In genomic region chr11:65502274-65502851, GRCh38 we compare ENCODE assay signal across 8 cellular contexts. TPM values are rescaled to one million over a fixed set of nuclear protein-coding genes. Genes with fewer than 3 reads are reported as not detected.
DNase-seq lines count a peak whose midpoint lies in the region; ATAC-seq and TF ChIP-seq lines count a peak whose summit lies in the region.

No MANE protein-coding gene starts in this region.

- H3K4me1 ChIP-seq in OCI-LY3 (ENCODE audit: low read length), result peaks cover 58% of the 10 kb centered on the region
- H3K4me1 ChIP-seq in esophagus squamous epithelium, result peaks cover 0 to 45% (median 22%) of the 10 kb centered on the region in 3 donors

- H3K36me3 ChIP-seq in OCI-LY3 (replicated peaks; ENCODE audit: low read depth, low read length) (peaks cover 77% of the 10 kb centered on the region), esophagus squamous epithelium (peaks cover 16 to 65% (median 43%) of the 10 kb centered on the region in 3 donors)

- H3K4me3 ChIP-seq in OCI-LY3 (ENCODE audit: low read length) (peak overlapping the region; percentile 83), esophagus squamous epithelium (peak overlapping the region; percentile 47 to 96 (median 76))

- H3K27me3 ChIP-seq in OCI-LY3 (ENCODE audit: low read depth, low read length), result no peaks in the 10 kb centered on the region
- H3K27me3 ChIP-seq in esophagus squamous epithelium, result no peaks in the 10 kb centered on the region

- no peak for TF ChIP-seq POLR2A in esophagus squamous epithelium (IDR thresholded peaks at IDR 0.05)

- peaks cover 92% of the 10 kb centered on the region for H3K79me2 ChIP-seq in OCI-LY3 (ENCODE audit: low read length)

- ATAC-seq in HG02981 (IDR thresholded peaks at IDR 0.05; ENCODE audit: unreplicated experiment), result no peak

- H3K9me3 ChIP-seq in OCI-LY3 (ENCODE audit: insufficient read depth, low read length) (no peaks in the 10 kb centered on the region), esophagus squamous epithelium (no peaks in the 10 kb centered on the region)

- H3K4me2 ChIP-seq in OCI-LY3 (ENCODE audit: low read length), result peak overlapping the region; percentile 95

- H4K20me1 ChIP-seq in OCI-LY3 (ENCODE audit: insufficient read depth, low read length), result peaks cover 78% of the 10 kb centered on the region

- H3K9ac ChIP-seq in OCI-LY3 (ENCODE audit: low read length), result peak overlapping the region; percentile 99

- intact Hi-C loops in esophagus squamous epithelium (cut with DNase I), result no loop called here

- TF ChIP-seq CTCF in OCI-LY3 (IDR thresholded peaks at IDR 0.05; ENCODE audit: low read depth, low read length) (no peak), esophagus squamous epithelium (IDR thresholded peaks at IDR 0.05) (no peak)

- H3K27ac ChIP-seq in OCI-LY3 (ENCODE audit: low read length), result peak overlapping the region; percentile 91
- H3K27ac ChIP-seq in esophagus squamous epithelium, result peak overlapping the region; percentile 95 to 100 (median 98)

- DNase-seq in EL (peak; percentile 46), esophagus squamous epithelium (lab: John Stamatoyannopoulos, UW) (no peak), pons (ENCODE audit: low spot score) (peak; percentile 70), NCI-H446 treated with DMSO at 0.1 percent for 48 hours (lab: John Stamatoyannopoulos, UW) (no peak), T1000 (lab: John Stamatoyannopoulos, UW) (no peak), COLO829 (ENCODE audit: low spot score) (no peak)

- no peak overlapping the region for H2AFZ ChIP-seq in OCI-LY3 (ENCODE audit: low read depth, low read length)

RNA-seq across cellular contexts. Expression of gene MALAT1, which starts 3.5 kb away (rescaled TPM):
- over 10,000 TPM in 2 of 4 donors, 1,000 to 10,000 TPM in 2; 1,739 to 13,677 (median 9,435) TPM for total RNA-seq in esophagus squamous epithelium

RNA-seq across cellular contexts. Expression of gene SCYL1, which starts 22.5 kb away (rescaled TPM):
- total RNA-seq in esophagus squamous epithelium, result 10 to 100 TPM; 40.6 to 63.3 (median 52.6) TPM

RNA-seq across cellular contexts. Expression of gene LTBP3, which starts 55.8 kb away (rescaled TPM):
- total RNA-seq in esophagus squamous epithelium, result 10 to 100 TPM; 28.1 to 87.5 (median 54.0) TPM

Comparison
In these comparisons a context has a peak if more than half of its experiments do, and no peak if none do; other contexts are left out.
1. DNase-seq: peak in EL (single experiment) and pons (single experiment); none in esophagus squamous epithelium (single experiment), NCI-H446 treated with DMSO at 0.1 percent for 48 hours (single experiment), T1000 (single experiment) and COLO829 (single experiment).